In genomic region chr19:51337141-51337860, GRCh38 we compare ENCODE assay signal across 20 cellular contexts. TPM values are rescaled to one million over a fixed set of nuclear protein-coding genes. Genes with fewer than 3 reads are reported as not detected.
DNase-seq lines count a peak whose midpoint lies in the region; ATAC-seq and TF ChIP-seq lines count a peak whose summit lies in the region.
"Had no signal": no experiment of that assay in that cellular context is flagged by ENCODE, and none has a peak within 500 bp of the region (broad histone marks: within the 10 kb centered on the region; RNA-seq: fewer than 3 reads in every experiment).

No MANE protein-coding gene starts in this region.

- no peak overlapping the region for H4K91ac ChIP-seq in neuronal stem cell (ENCODE audit: low read depth, low read length, poor library complexity)

- no peak overlapping the region for H2BK12ac ChIP-seq in neuronal stem cell (ENCODE audit: low read length)

- H3K4me1 ChIP-seq in left ventricle myocardium inferior (peaks cover 20% of the 10 kb centered on the region), endodermal cell (ENCODE audit: control insufficient read depth, insufficient read depth, low read length) (peaks cover 7% of the 10 kb centered on the region), neuronal stem cell (ENCODE audit: control insufficient read depth in 2 of 2, insufficient read depth in 1 of 2, low read depth in 1 of 2, low read length in 2 of 2) (peaks cover 2 to 5% of the 10 kb centered on the region in 2 donors)

- H3K4me3 ChIP-seq in left ventricle myocardium inferior (no peak overlapping the region), endodermal cell (ENCODE audit: low read length) (no peak overlapping the region), neuronal stem cell (ENCODE audit: low read length in 2 of 2) (no peak overlapping the region)
- H3K4me3 ChIP-seq: BLaER1 had no signal

- H3K4me2 ChIP-seq in neuronal stem cell (ENCODE audit: insufficient read depth, low read length, poor library complexity, severe bottlenecking), result no peak overlapping the region

- H4K8ac ChIP-seq in neuronal stem cell (ENCODE audit: low read depth, low read length), result no peak overlapping the region

- H3K27me3 ChIP-seq in left ventricle myocardium inferior (ENCODE audit: low read depth), result peaks cover 3% of the 10 kb centered on the region
- no peaks in the 10 kb centered on the region for H3K27me3 ChIP-seq in endodermal cell (ENCODE audit: control insufficient read depth, insufficient read depth, low read length, poor library complexity, severe bottlenecking)
- peaks cover 0 to 15% (median 7%) of the 10 kb centered on the region in 3 experiments for H3K27me3 ChIP-seq in neuronal stem cell (ENCODE audit: control insufficient read depth in 3 of 3, insufficient read depth in 3 of 3, low read depth in 1 of 3, low read length in 3 of 3)

- H3K27me3 Mint-ChIP-seq in endodermal cell (ENCODE audit: insufficient read depth), result peaks cover 7% of the 10 kb centered on the region
- H3K27me3 Mint-ChIP-seq in activated naive CD8-positive, alpha-beta T cell treated with anti-CD3 and anti-CD28 coated beads, Interleukin-2, amount 50 U/mL, for 24 hours, result peaks cover 5% of the 10 kb centered on the region

- H3K9me3 ChIP-seq in left ventricle myocardium inferior (replicated peaks) (no peaks in the 10 kb centered on the region), endodermal cell (ENCODE audit: control insufficient read depth, low read length) (no peaks in the 10 kb centered on the region), neuronal stem cell (replicated peaks in 1 of 2; ENCODE audit: control insufficient read depth in 2 of 2, insufficient read depth in 1 of 2, low read depth in 1 of 2, low read length in 2 of 2) (peaks cover 0 to 4% of the 10 kb centered on the region in 2 donors)
- H3K9me3 ChIP-seq: BLaER1 had no signal

- DNase-seq in left cardiac atrium, result peak; percentile 24
- no peak for DNase-seq in left ventricle myocardium inferior
- DNase-seq in endodermal cell, result peak; percentile 42
- DNase-seq in neuronal stem cell (ENCODE audit: low spot score), result no peak
- DNase-seq in activated naive CD8-positive, alpha-beta T cell treated with anti-CD3 and anti-CD28 coated beads, Interleukin-2, amount 50 U/mL, for 24 hours, result no peak
- DNase-seq in posterior vena cava (ENCODE audit: low spot score), result no peak
- no peak for DNase-seq in HCEC 1CT
- DNase-seq: 8988T; CD4-positive, alpha-beta memory T cell; DMS153; DMS79; GDM1 had no signal

- ATAC-seq in left cardiac atrium, result no peak
- no peak for ATAC-seq in activated naive CD8-positive, alpha-beta T cell treated with anti-CD3 and anti-CD28 coated beads, Interleukin-2, amount 50 U/mL, for 24 hours
- ATAC-seq: GM23338, HepG2 had no signal

- no peak for TF ChIP-seq CTCF in left ventricle myocardium inferior (IDR thresholded peaks at IDR 0.05; ENCODE audit: borderline replicate concordance)
- TF ChIP-seq CTCF in endodermal cell (conservative IDR thresholded peaks at IDR 0.05), result no peak

- intact Hi-C loops in left cardiac atrium (cut with DNase I), result loop anchor here in 1 of 2 donors (10.0 kb wide), 1 partner anchor 68 kb away; no protein-coding TSS in a partner anchor
- intact Hi-C loops in left ventricle myocardium inferior (cut with micrococcal nuclease), result no loop called here
- intact Hi-C loops in posterior vena cava (cut with DNase I), result loop anchor here in 1 of 2 donors (5.0 to 10.0 kb wide), 2 partner anchors 58 to 100 kb away; partner anchors contain the start of gene C19orf84

- H3K36me3 Mint-ChIP-seq in endodermal cell (ENCODE audit: low read depth), result peaks cover 22% of the 10 kb centered on the region
- peaks cover 1% of the 10 kb centered on the region for H3K36me3 Mint-ChIP-seq in activated naive CD8-positive, alpha-beta T cell treated with anti-CD3 and anti-CD28 coated beads, Interleukin-2, amount 50 U/mL, for 24 hours (ENCODE audit: low read depth)
- H3K36me3 Mint-ChIP-seq: CD4-positive, alpha-beta memory T cell had no signal

- no peak overlapping the region for H3K9ac ChIP-seq in endodermal cell (ENCODE audit: extremely low read depth, low read length, poor library complexity, severe bottlenecking)
- no peak overlapping the region for H3K9ac ChIP-seq in neuronal stem cell (ENCODE audit: low read depth, low read length, poor library complexity)

- H3K79me1 ChIP-seq in neuronal stem cell (ENCODE audit: low read depth, low read length), result peaks cover 2% of the 10 kb centered on the region

- H3K9me3 Mint-ChIP-seq in endodermal cell, result no peaks in the 10 kb centered on the region
- H3K9me3 Mint-ChIP-seq in activated naive CD8-positive, alpha-beta T cell treated with anti-CD3 and anti-CD28 coated beads, Interleukin-2, amount 50 U/mL, for 24 hours, result no peaks in the 10 kb centered on the region
- H3K9me3 Mint-ChIP-seq: CD4-positive, alpha-beta memory T cell; GM23338 had no signal

- H2BK15ac ChIP-seq in neuronal stem cell (ENCODE audit: low read length), result peak overlapping the region; percentile 84

- WGBS in endodermal cell (ENCODE audit: insufficient coverage in 1 of 2, insufficient read length in 1 of 2), 2 experiments, result 96% methylated on average over 6 to 13 of the region's 13 CpGs
- no CpG with 5 or more reads among the region's 13 CpGs for WGBS in neuronal stem cell (ENCODE audit: extremely low coverage in 2 of 2, insufficient read length in 2 of 2, insufficient replicate concordance in 1 of 2), 2 donors

- no peak overlapping the region for H3K18ac ChIP-seq in neuronal stem cell (ENCODE audit: low read length)

- no peak overlapping the region for H2AFZ ChIP-seq in neuronal stem cell (ENCODE audit: low read length)
- H2AFZ ChIP-seq: GM23338 had no signal

- H3K27ac ChIP-seq in left ventricle myocardium inferior (replicated peaks), result no peak overlapping the region
- H3K27ac ChIP-seq in endodermal cell (ENCODE audit: low read depth, low read length), result no peak overlapping the region
- no peak overlapping the region for H3K27ac ChIP-seq in neuronal stem cell (replicated peaks; ENCODE audit: low read length)
- H3K27ac ChIP-seq: BLaER1 had no signal

- peak overlapping the region; percentile 87 for H2BK120ac ChIP-seq in neuronal stem cell (ENCODE audit: low read depth, low read length)

- H3K23ac ChIP-seq in neuronal stem cell (ENCODE audit: low read depth, low read length, poor library complexity), result no peak overlapping the region

- H2BK5ac ChIP-seq in neuronal stem cell (ENCODE audit: low read length), result peak overlapping the region; percentile 53

- H3K36me3 ChIP-seq in left ventricle myocardium inferior (no peaks in the 10 kb centered on the region), endodermal cell (ENCODE audit: control insufficient read depth, insufficient read depth, low read length) (peaks cover 2% of the 10 kb centered on the region), neuronal stem cell (replicated peaks in 1 of 2; ENCODE audit: control insufficient read depth in 2 of 2, insufficient read depth in 2 of 2, low read length in 2 of 2) (no peaks in the 10 kb centered on the region)
- H3K36me3 ChIP-seq: BLaER1 had no signal

- peaks cover 16% of the 10 kb centered on the region for H3K4me1 Mint-ChIP-seq in endodermal cell
- H3K4me1 Mint-ChIP-seq in activated naive CD8-positive, alpha-beta T cell treated with anti-CD3 and anti-CD28 coated beads, Interleukin-2, amount 50 U/mL, for 24 hours, result peaks cover 20% of the 10 kb centered on the region

- no peak overlapping the region for H3K27ac Mint-ChIP-seq in endodermal cell
- H3K27ac Mint-ChIP-seq in activated naive CD8-positive, alpha-beta T cell treated with anti-CD3 and anti-CD28 coated beads, Interleukin-2, amount 50 U/mL, for 24 hours, result no peak overlapping the region
- H3K27ac Mint-ChIP-seq: CD4-positive, alpha-beta memory T cell; GM23338 had no signal

- no peak overlapping the region for H3K4me3 Mint-ChIP-seq in endodermal cell
- H3K4me3 Mint-ChIP-seq in activated naive CD8-positive, alpha-beta T cell treated with anti-CD3 and anti-CD28 coated beads, Interleukin-2, amount 50 U/mL, for 24 hours, result no peak overlapping the region
- H3K4me3 Mint-ChIP-seq: CD14-positive monocyte had no signal

- peak overlapping the region; percentile 81 for H2AK5ac ChIP-seq in neuronal stem cell (ENCODE audit: low read depth, low read length)

- no peak overlapping the region for H3K14ac ChIP-seq in neuronal stem cell (ENCODE audit: low read length)

- H3K4ac ChIP-seq in neuronal stem cell (ENCODE audit: low read length), result no peak overlapping the region

RNA-seq across cellular contexts. Expression of gene VSIG10L, which starts 4.6 kb away (rescaled TPM):
- 1 to 10 TPM; 1.5 to 1.8 TPM for total RNA-seq in left cardiac atrium
- 0.66 TPM for total RNA-seq in left ventricle myocardium inferior
- 10 to 100 TPM in 1 of 2 donors, 1 to 10 TPM in 1; 6.4 to 11.5 TPM for total RNA-seq in endodermal cell
- 7.5 TPM for polyA plus RNA-seq in endodermal cell (2013, experiment 1 of 2)
- polyA plus RNA-seq in endodermal cell (2013, experiment 2 of 2), result 7.0 TPM
- 4.6 TPM for polyA plus RNA-seq in neuronal stem cell (2013, experiment 1 of 2)
- 4.3 TPM for polyA plus RNA-seq in neuronal stem cell (2013, experiment 2 of 2)
- total RNA-seq in posterior vena cava, result 1 to 10 TPM; 2.0 to 2.9 TPM

RNA-seq across cellular contexts. Expression of gene IGLON5, which starts 25.9 kb away (rescaled TPM):
- total RNA-seq in left cardiac atrium (under 1 TPM in 1 of 2 donors, not detected in 1; 0.16 TPM), left ventricle myocardium inferior (not detected), endodermal cell (10 to 100 TPM; 42.7 to 49.4 TPM), posterior vena cava (under 1 TPM; 0.19 to 0.33 TPM)
- 66.0 TPM for polyA plus RNA-seq in endodermal cell (2013, experiment 1 of 2)
- polyA plus RNA-seq in endodermal cell (2013, experiment 2 of 2), result 57.1 TPM
- polyA plus RNA-seq in neuronal stem cell (2013, experiment 1 of 2), result 57.4 TPM
- 56.1 TPM for polyA plus RNA-seq in neuronal stem cell (2013, experiment 2 of 2)
- total RNA-seq: CD4-positive, alpha-beta memory T cell; Daoy had no signal
- polyA plus RNA-seq: AG04450; CD14-positive monocyte; CD4-positive, alpha-beta memory T cell had no signal

RNA-seq across cellular contexts. Expression of gene ETFB, which starts 28.9 kb away (rescaled TPM):
- total RNA-seq in left cardiac atrium (100 to 1,000 TPM; 225 to 267 TPM), left ventricle myocardium inferior (365 TPM), endodermal cell (10 to 100 TPM; 54.3 to 77.3 TPM), posterior vena cava (10 to 100 TPM; 44.4 to 50.8 TPM)
- polyA plus RNA-seq in endodermal cell (2013, experiment 1 of 2), result 65.3 TPM
- 60.7 TPM for polyA plus RNA-seq in endodermal cell (2013, experiment 2 of 2)
- polyA plus RNA-seq in neuronal stem cell (2013, experiment 1 of 2), result 32.3 TPM
- 30.3 TPM for polyA plus RNA-seq in neuronal stem cell (2013, experiment 2 of 2)

RNA-seq across cellular contexts. Expression of gene CLDND2, which starts 31.5 kb away (rescaled TPM):
- total RNA-seq in left cardiac atrium, result 1 to 10 TPM; 1.3 to 2.5 TPM
- total RNA-seq in left ventricle myocardium inferior, result 1.5 TPM
- total RNA-seq in endodermal cell, result 1 to 10 TPM; 1.3 to 2.5 TPM
- 3.7 TPM for polyA plus RNA-seq in endodermal cell (2013, experiment 1 of 2)
- 2.4 TPM for polyA plus RNA-seq in endodermal cell (2013, experiment 2 of 2)
- 13.8 TPM for polyA plus RNA-seq in neuronal stem cell (2013, experiment 1 of 2)
- 12.7 TPM for polyA plus RNA-seq in neuronal stem cell (2013, experiment 2 of 2)
- total RNA-seq in posterior vena cava, result 1 to 10 TPM in 1 of 2 donors, under 1 TPM in 1; 0.62 to 1.2 TPM
- total RNA-seq: A673, Daoy, GM23338 had no signal
- polyA plus RNA-seq: AG04450; CD14-positive monocyte; CD4-positive, alpha-beta memory T cell had no signal

RNA-seq across cellular contexts. Expression of gene NKG7, which starts 35.2 kb away (rescaled TPM):
- total RNA-seq in left cardiac atrium (1 to 10 TPM in 1 of 2 donors, under 1 TPM in 1; 0.89 to 4.0 TPM), left ventricle myocardium inferior (1.8 TPM), endodermal cell (not detected), posterior vena cava (1 to 10 TPM; 3.0 to 4.8 TPM)
- polyA plus RNA-seq in endodermal cell (2013, experiment 1 of 2), result not detected
- polyA plus RNA-seq in endodermal cell (2013, experiment 2 of 2), result not detected
- polyA plus RNA-seq in neuronal stem cell (2013, experiment 1 of 2), result not detected
- polyA plus RNA-seq in neuronal stem cell (2013, experiment 2 of 2), result not detected
- total RNA-seq: A673, Daoy, GM23338, H7, HepG2 had no signal
- polyA plus RNA-seq: AG04450, GM23338 had no signal

Comparison
In these comparisons a context has a peak if more than half of its experiments do, and no peak if none do; other contexts are left out.
1. DNase-seq: peak in left cardiac atrium (single experiment) and endodermal cell (single experiment); none in left ventricle myocardium inferior (single experiment), neuronal stem cell (single experiment), activated naive CD8-positive, alpha-beta T cell treated with anti-CD3 and anti-CD28 coated beads, Interleukin-2, amount 50 U/mL, for 24 hours (single experiment), posterior vena cava (single experiment) and HCEC 1CT (single experiment).
2. RNA of gene IGLON5, which starts 25.9 kb away (total RNA-seq): 42.7 to 49.4 TPM in endodermal cell; 0.19 to 0.33 TPM in posterior vena cava, 0.16 TPM in left cardiac atrium and not detected in left ventricle myocardium inferior (single experiment); every median in the first group is over 10 times any median in the second.